Comparison of ENCODE assay signal across 6 cellular contexts in genomic region chr11:24664399-24664798, GRCh38.
"Had no signal": no experiment of that assay in that cellular context is flagged by ENCODE, and none has a peak within 500 bp of the region (broad histone marks: within the 10 kb centered on the region; RNA-seq: fewer than 3 reads in every experiment).

No MANE protein-coding gene starts in this region.

- ATAC-seq: HepG2, K562 had no signal

- H3K27ac ChIP-seq: HL-60 had no signal

- DNase-seq: IMR-90, KBM-7, KG1 had no signal

- H3K4me3 ChIP-seq: K562 had no signal
